In genomic region chr2:19368760-19369159, GRCh38 we compare ENCODE assay signal across 5 cellular contexts.
"Had no signal": no experiment of that assay in that cellular context is flagged by ENCODE, and none has a peak within 500 bp of the region (broad histone marks: within the 10 kb centered on the region; RNA-seq: fewer than 3 reads in every experiment).

No MANE protein-coding gene starts in this region.

- H3K4me3 ChIP-seq: GM23338 had no signal

- H3K4me2 ChIP-seq: GM23338 had no signal

- FAIRE-seq: H1, H54, HTR-8/SVneo had no signal

- H3K4me3 Mint-ChIP-seq: GM23338, H9 had no signal

- H3K9me3 Mint-ChIP-seq: GM23338, H9 had no signal

- H2AFZ ChIP-seq: GM23338 had no signal

- H3K27ac Mint-ChIP-seq: GM23338, H9 had no signal
